Comparison of ENCODE assay signal across 8 cellular contexts in genomic region chr6:90584636-90585255, GRCh38. TPM values are rescaled to one million over a fixed set of nuclear protein-coding genes. Genes with fewer than 3 reads are reported as not detected.
DNase-seq lines count a peak whose midpoint lies in the region; ATAC-seq and TF ChIP-seq lines count a peak whose summit lies in the region.

No MANE protein-coding gene starts in this region.

- peaks cover 43% of the 10 kb centered on the region for H3K4me1 Mint-ChIP-seq in activated CD4-positive, alpha-beta memory T cell treated with anti-CD3 and anti-CD28 coated beads for 36 hours (ENCODE audit: low read depth)

- TF ChIP-seq CTCF in mucosa of descending colon (IDR thresholded peaks at IDR 0.05): no peak

- no peaks in the 10 kb centered on the region for H3K27me3 ChIP-seq in muscle layer of duodenum (ENCODE audit: low read depth, low read length)

- peaks cover 0 to 6% of the 10 kb centered on the region in 2 donors for H3K36me3 ChIP-seq in muscle layer of duodenum (ENCODE audit: control insufficient read depth in 1 of 2, insufficient read depth in 2 of 2, low read length in 2 of 2)
- no peaks in the 10 kb centered on the region for H3K36me3 ChIP-seq in mucosa of descending colon (ENCODE audit: low read depth)

- H3K9me3 Mint-ChIP-seq in activated CD4-positive, alpha-beta memory T cell treated with anti-CD3 and anti-CD28 coated beads for 36 hours: no peaks in the 10 kb centered on the region

- intact Hi-C loops in activated CD4-positive, alpha-beta memory T cell treated with anti-CD3 and anti-CD28 coated beads for 36 hours (cut with micrococcal nuclease): loop anchor here (5.0 to 10.0 kb wide), 2 partner anchors 500 to 747 kb away; no protein-coding TSS in a partner anchor
- intact Hi-C loops in mucosa of descending colon (cut with DNase I, micrococcal nuclease): no loop called here

- CTCF ChIA-PET in activated CD4-positive, alpha-beta memory T cell treated with anti-CD3 and anti-CD28 coated beads for 36 hours (lab: Charles Lee): no interaction called here

- H3K27ac ChIP-seq in muscle layer of duodenum (ENCODE audit: low read length): no peak overlapping the region

- DNase-seq in ELR (ENCODE audit: low read depth) (peak; percentile 41), mucosa of descending colon (no peak)
- DNase-seq in activated CD4-positive, alpha-beta memory T cell treated with anti-CD3 and anti-CD28 coated beads for 36 hours: no peak

- POLR2A ChIA-PET in activated CD4-positive, alpha-beta memory T cell treated with anti-CD3 and anti-CD28 coated beads for 36 hours (lab: Charles Lee): interaction anchor here (0.8 kb wide), 1 partner anchor 11 kb away, joined by 3 read pairs; no protein-coding TSS in a partner anchor

- peaks cover 2% of the 10 kb centered on the region for H3K27me3 Mint-ChIP-seq in activated CD4-positive, alpha-beta memory T cell treated with anti-CD3 and anti-CD28 coated beads for 36 hours

- H3K4me3 ChIP-seq in muscle layer of duodenum (ENCODE audit: low read depth in 1 of 2, low read length in 2 of 2) (peak overlapping the region; percentile 14 to 91), mucosa of descending colon (no peak overlapping the region)

- H3K36me3 Mint-ChIP-seq in activated CD4-positive, alpha-beta memory T cell treated with anti-CD3 and anti-CD28 coated beads for 36 hours: peaks cover 4% of the 10 kb centered on the region

- H3K4me1 ChIP-seq in muscle layer of duodenum (ENCODE audit: control insufficient read depth in 1 of 2, insufficient read depth in 2 of 2, low read length in 2 of 2) (peaks cover 11 to 29% of the 10 kb centered on the region in 2 donors), mucosa of descending colon (ENCODE audit: low read depth) (peaks cover 14% of the 10 kb centered on the region)

- H3K9me3 ChIP-seq in muscle layer of duodenum (ENCODE audit: control insufficient read depth in 1 of 2, low read length in 2 of 2): no peaks in the 10 kb centered on the region
- no peaks in the 10 kb centered on the region for H3K9me3 ChIP-seq in mucosa of descending colon

- H3K27ac Mint-ChIP-seq in activated CD4-positive, alpha-beta memory T cell treated with anti-CD3 and anti-CD28 coated beads for 36 hours: no peak overlapping the region

- H3K4me3 Mint-ChIP-seq in activated CD4-positive, alpha-beta memory T cell treated with anti-CD3 and anti-CD28 coated beads for 36 hours: peak overlapping the region; percentile 98

- ATAC-seq in HG02852 (IDR thresholded peaks at IDR 0.05; ENCODE audit: unreplicated experiment) (peak; percentile 15), GM21526 (IDR thresholded peaks at IDR 0.05; ENCODE audit: low FRiP score, unreplicated experiment) (no peak), HG02571 (IDR thresholded peaks at IDR 0.05; ENCODE audit: unreplicated experiment) (no peak), GM19328 (IDR thresholded peaks at IDR 0.05; ENCODE audit: unreplicated experiment) (no peak), mucosa of descending colon (no peak)

RNA-seq across cellular contexts. Expression of gene MAP3K7, which starts 2.1 kb away (rescaled TPM):
- total RNA-seq in activated CD4-positive, alpha-beta memory T cell treated with anti-CD3 and anti-CD28 coated beads for 36 hours: 10 to 100 TPM; 26.3 to 28.7 TPM
- total RNA-seq in mucosa of descending colon: 10 to 100 TPM; 16.1 to 21.0 (median 20.8) TPM
